16 cellular contexts compared by ENCODE assay signal in the genomic region with DNA sequence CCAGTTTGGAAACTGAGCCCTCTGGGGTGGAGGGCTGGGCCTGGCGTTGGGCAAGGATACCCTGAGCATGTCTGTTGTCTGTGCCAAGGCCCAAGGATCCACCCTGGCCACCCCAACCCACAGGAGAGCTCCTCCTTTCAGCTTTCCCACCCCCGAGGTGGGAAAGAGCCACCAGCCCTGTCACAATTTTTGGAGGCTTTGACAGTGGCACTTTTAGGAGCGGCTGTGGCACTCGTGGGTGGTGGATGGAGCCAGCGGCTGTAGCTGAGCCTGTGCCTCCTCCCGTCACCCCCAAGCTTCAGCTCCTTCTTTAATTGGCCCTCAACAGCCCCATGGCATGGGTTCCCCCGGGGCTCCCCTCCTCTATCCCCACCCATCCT.
"Had no signal": no experiment of that assay in that cellular context is flagged by ENCODE, and none has a peak within 500 bp of the region (broad histone marks: within the 10 kb centered on the region; RNA-seq: fewer than 3 reads in every experiment).

No MANE protein-coding gene starts in this region.

- DNase-seq: cerebellar nuclear complex; effector CD4-positive, alpha-beta T cell; head of caudate nucleus; nephron progenitor cell; occipital lobe; sigmoid colon; stimulated activated CD4-positive, alpha-beta T cell treated with anti-CD3 and anti-CD28 coated beads, Interleukin-2, amount 100 ng/mL, for 24 hours; stimulated activated CD4-positive, alpha-beta T cell treated with anti-CD3 and anti-CD28 coated beads, Interleukin-4, amount 100 ng/mL, for 24 hours; stimulated activated naive CD4-positive, alpha-beta T cell treated with Interleukin-2 at 50 U/mL for 16 hours; stomach; trophoblast cell had no signal

- ATAC-seq: left lobe of liver; naive thymus-derived CD8-positive, alpha-beta T cell; pancreas; right cardiac atrium; stimulated activated effector memory CD8-positive, alpha-beta T cell treated with anti-CD3 and anti-CD28 coated beads, Interleukin-12 subunit alpha, Interleukin-12 subunit beta, amount 100 ng/mL, for 72 hours had no signal
